In the genomic region with DNA sequence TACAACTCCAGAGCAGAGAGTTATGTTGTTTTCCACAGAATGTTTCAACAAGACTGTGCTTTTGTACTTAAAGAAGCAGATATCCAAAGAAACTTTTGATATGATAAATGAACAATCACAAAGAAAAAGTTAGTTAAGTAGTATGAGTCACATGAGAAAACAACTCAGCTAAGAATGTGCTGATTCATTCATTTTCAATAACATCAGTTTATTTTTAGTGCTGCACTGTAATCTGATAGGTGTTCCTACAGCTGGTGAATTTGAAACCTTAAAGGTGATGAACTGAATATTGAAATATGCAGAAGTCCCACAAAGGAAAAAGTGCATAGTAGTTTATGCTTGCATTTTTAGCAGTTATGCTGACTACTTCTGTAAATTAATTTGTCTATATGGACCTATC, we compare ENCODE assay signal across 10 cellular contexts.
A peak's percentile ranks its signal among the peaks of the same experiment; 100 is the strongest.
DNase-seq lines count a peak whose midpoint lies in the region; TF ChIP-seq lines count a peak whose summit lies in the region.
"Had no signal": no experiment of that assay in that cellular context is flagged by ENCODE, and none has a peak within 500 bp of the region (broad histone marks: within the 10 kb centered on the region; RNA-seq: fewer than 3 reads in every experiment).

No MANE protein-coding gene starts in this region.

- POLR2A ChIA-PET in GM10248 (lab: Yijun Ruan, JAX): no interaction called here

- TF ChIP-seq CTCF in GM10248 (IDR thresholded peaks at IDR 0.05; ENCODE audit: control extremely low read depth, extremely low read depth, low read depth, missing control alignments): no peak

- DNase-seq in NCI-H2171 treated with DMSO at 0.1 percent for 48 hours (lab: John Stamatoyannopoulos, UW) (peak; percentile 9), NCI-H2171 (lab: John Stamatoyannopoulos, UW) (no peak), RKO (ENCODE audit: low spot score) (peak; percentile 49), fibroblast of peridontal ligament (ENCODE audit: extremely low read depth) (peak; percentile 86), smooth muscle cell of the brain vasculature (ENCODE audit: low read depth, low spot score) (peak; percentile 24), GM10248 (ENCODE audit: extremely low spot score) (no peak), cerebellar nuclear complex (lab: John Stamatoyannopoulos, UW) (no peak), HuH-7 (ENCODE audit: low spot score) (no peak)
- DNase-seq: NCI-H446, upper lobe of right lung had no signal

- CTCF ChIA-PET in GM10248 (lab: Yijun Ruan, JAX): no interaction called here

Comparison
In these comparisons a context has a peak if more than half of its experiments do, and no peak if none do; other contexts are left out.
1. DNase-seq: peak in NCI-H2171 treated with DMSO at 0.1 percent for 48 hours (single experiment), RKO (single experiment), fibroblast of peridontal ligament (single experiment) and smooth muscle cell of the brain vasculature (single experiment); none in NCI-H2171 (single experiment), GM10248 (single experiment), cerebellar nuclear complex (0 of 2) and HuH-7 (single experiment).